12 cellular contexts compared by ENCODE assay signal in the genomic region with DNA sequence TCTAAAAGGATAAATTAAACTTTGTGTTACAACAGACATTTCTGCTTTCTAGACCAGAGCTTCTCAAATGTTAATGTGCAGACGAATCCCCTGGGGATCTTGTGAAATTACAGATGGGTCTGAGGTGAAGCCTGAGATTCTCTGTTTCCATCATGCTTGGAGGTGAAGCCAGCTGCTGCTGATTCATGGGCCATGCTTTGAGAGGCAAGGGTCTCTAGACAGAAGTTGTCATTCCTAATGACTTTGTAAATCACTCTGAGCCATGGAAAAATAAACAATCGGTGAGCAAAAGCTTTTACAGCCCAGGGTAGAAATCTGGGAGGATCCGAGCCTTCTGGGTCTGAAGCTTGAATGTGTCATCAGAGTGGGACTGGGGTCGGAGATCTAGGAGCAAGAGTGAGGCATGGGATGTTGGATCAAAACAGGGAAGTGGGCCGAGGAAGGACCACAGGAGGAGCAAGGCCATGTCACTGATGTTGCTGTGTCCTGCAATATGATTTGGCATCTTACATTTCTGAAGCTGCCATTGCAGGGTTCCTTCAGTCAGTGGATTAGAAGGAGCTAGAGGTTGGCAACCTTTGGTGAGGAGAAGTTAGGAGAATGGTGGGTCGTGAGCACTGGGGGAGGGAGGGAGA.
DNase-seq lines count a peak whose midpoint lies in the region; ATAC-seq and TF ChIP-seq lines count a peak whose summit lies in the region.
"Had no signal": no experiment of that assay in that cellular context is flagged by ENCODE, and none has a peak within 500 bp of the region (broad histone marks: within the 10 kb centered on the region; RNA-seq: fewer than 3 reads in every experiment).

No MANE protein-coding gene starts in this region.

- no peaks in the 10 kb centered on the region for H3K79me2 ChIP-seq in GM23338 (replicated peaks; ENCODE audit: insufficient read depth)
- H3K79me2 ChIP-seq in GM23248 (ENCODE audit: insufficient read depth) = no peaks in the 10 kb centered on the region

- H2AK5ac ChIP-seq in IMR-90 (ENCODE audit: low read depth, low read length) = no peak overlapping the region

- H2AFZ ChIP-seq in GM23338 (no peak overlapping the region), IMR-90 (replicated peaks; ENCODE audit: low read length, poor library complexity) (no peak overlapping the region), GM23248 (no peak overlapping the region)

- no peak overlapping the region for H3K4me2 ChIP-seq in GM23338
- no peak overlapping the region for H3K4me2 ChIP-seq in IMR-90 (ENCODE audit: low read depth, low read length)
- H3K4me2 ChIP-seq in GM23248 (ENCODE audit: unreplicated experiment) = no peak overlapping the region

- H2BK120ac ChIP-seq in IMR-90 (ENCODE audit: low read depth, low read length) = no peak overlapping the region

- H3K27ac ChIP-seq in GM23338 (ENCODE audit: low read depth) (no peak overlapping the region), IMR-90 (ENCODE audit: insufficient read depth, low read length) (no peak overlapping the region), GM23248 (no peak overlapping the region)
- H3K27ac ChIP-seq: sigmoid colon, SK-N-MC had no signal

- no peaks in the 10 kb centered on the region; the same call in 1 of the 2 replicates for H3K4me1 ChIP-seq in GM23338 (ENCODE audit: insufficient read depth)
- peaks cover 6% of the 10 kb centered on the region for H3K4me1 ChIP-seq in IMR-90 (ENCODE audit: control insufficient read depth, insufficient read depth, low read length)
- no peaks in the 10 kb centered on the region for H3K4me1 ChIP-seq in GM23248 (ENCODE audit: insufficient read depth)
- H3K4me1 ChIP-seq: sigmoid colon had no signal

- dilution Hi-C loops in IMR-90 (cut with HindIII; ENCODE audit: low sequenced_read_pairs, unreplicated experiment) = no loop called here

- peak overlapping the region in 1 of 2 experiments; percentile 38; a peak in 1 of 4 replicates for H4K8ac ChIP-seq in IMR-90 (ENCODE audit: low read depth in 2 of 2, low read length in 2 of 2)

- H3K9ac ChIP-seq in IMR-90 (ENCODE audit: low read depth, low read length) = no peak overlapping the region
- H3K9ac ChIP-seq in GM23248 = no peak overlapping the region

- H3K23ac ChIP-seq in IMR-90 (ENCODE audit: low read depth, low read length) = no peak overlapping the region

- no peak for TF ChIP-seq RAD21 in IMR-90 (IDR thresholded peaks at IDR 0.05; ENCODE audit: low read length)

- H3K4me3 Mint-ChIP-seq in GM23338 = no peak overlapping the region
- H3K4me3 Mint-ChIP-seq: activated naive CD4-positive, alpha-beta T cell treated with anti-CD3 and anti-CD28 coated beads, Interleukin-2, amount 50 U/mL, for 24 hours had no signal

- in situ Hi-C loops in IMR-90 (cut with MboI; ENCODE audit: low sequenced_read_pairs) = no loop called here
- in situ Hi-C loops in GM23248 (cut with MboI) = no loop called here

- peak overlapping the region; percentile 70 for H4K91ac ChIP-seq in IMR-90 (ENCODE audit: insufficient read depth, low read depth, low read length)

- no peak overlapping the region for H3K18ac ChIP-seq in IMR-90 (ENCODE audit: low read depth, low read length)

- H2BK5ac ChIP-seq in IMR-90 (ENCODE audit: low read depth, low read length, poor library complexity, severe bottlenecking) = no peak overlapping the region

- no peaks in the 10 kb centered on the region for H3K36me3 Mint-ChIP-seq in GM23338 (ENCODE audit: low read depth)

- ATAC-seq in GM23338 = peak; percentile 53; the same call in 2 of the 3 replicates
- ATAC-seq in IMR-90 (ENCODE audit: low read depth) = peak; percentile 70
- ATAC-seq in HG02973 (IDR thresholded peaks at IDR 0.05; ENCODE audit: unreplicated experiment) = no peak

- no peaks in the 10 kb centered on the region for H3K27me3 ChIP-seq in GM23338 (ENCODE audit: insufficient read depth)
- H3K27me3 ChIP-seq in IMR-90 (ENCODE audit: control insufficient read depth, insufficient read depth, low read length) = no peaks in the 10 kb centered on the region
- H3K27me3 ChIP-seq in GM23248 (replicated peaks; ENCODE audit: insufficient read depth) = no peaks in the 10 kb centered on the region
- H3K27me3 ChIP-seq: sigmoid colon had no signal

- H3K4me3 ChIP-seq in GM23338 = no peak overlapping the region
- no peak overlapping the region for H3K4me3 ChIP-seq in IMR-90 (ENCODE audit: insufficient read depth, low read depth, low read length)
- H3K4me3 ChIP-seq in GM23248 = no peak overlapping the region
- H3K4me3 ChIP-seq: sigmoid colon, SK-N-MC had no signal

- no peak overlapping the region for H3K4ac ChIP-seq in IMR-90 (ENCODE audit: low read depth, low read length)

- intact Hi-C loops in IMR-90 (cut with micrococcal nuclease) = no loop called here

- no peaks in the 10 kb centered on the region for H3K9me3 Mint-ChIP-seq in GM23338
- H3K9me3 Mint-ChIP-seq: activated naive CD4-positive, alpha-beta T cell treated with anti-CD3 and anti-CD28 coated beads, Interleukin-2, amount 50 U/mL, for 24 hours had no signal

- H3K79me1 ChIP-seq in IMR-90 (ENCODE audit: low read depth in 1 of 2, low read length in 2 of 2) = no peaks in the 10 kb centered on the region

- H3K27me3 Mint-ChIP-seq in GM23338 (ENCODE audit: insufficient read depth, low read depth, poor library complexity) = no peaks in the 10 kb centered on the region
- H3K27me3 Mint-ChIP-seq: activated naive CD4-positive, alpha-beta T cell treated with anti-CD3 and anti-CD28 coated beads, Interleukin-2, amount 50 U/mL, for 24 hours had no signal

- H2AK9ac ChIP-seq in IMR-90 (replicated peaks; ENCODE audit: low read depth, low read length, poor library complexity) = no peak overlapping the region

- TF ChIP-seq CTCF in GM23338 (conservative IDR thresholded peaks at IDR 0.05; ENCODE audit: low read depth in 2 of 2) = no peak
- TF ChIP-seq CTCF in IMR-90 (conservative IDR thresholded peaks at IDR 0.05; ENCODE audit: low read depth, low read length) = no peak

- WGBS in IMR-90 (ENCODE audit: extremely low coverage in 2 of 2, insufficient read length in 1 of 2), 2 experiments = 50% methylated on average over 2 of the region's 6 CpGs; no CpG with 5 or more reads in 1 of the 2 experiments
- WGBS in GM23248 (ENCODE audit: low coverage in 1 of 2, low lambda C conversion rate in 2 of 2, missing lambda C conversion rate in 2 of 2), 2 experiments = 84% methylated on average over 6 of the region's 6 CpGs

- TF ChIP-seq POLR2A in IMR-90 (IDR thresholded peaks at IDR 0.05; ENCODE audit: low read depth, low read length) = no peak

- H3K9me3 ChIP-seq in IMR-90 (ENCODE audit: control insufficient read depth, insufficient read depth, low read length) (no peaks in the 10 kb centered on the region), GM23248 (ENCODE audit: low read depth) (no peaks in the 10 kb centered on the region)
- H3K9me3 ChIP-seq: sigmoid colon had no signal

- no TSS peak for BruUV-seq in IMR-90 (replicated peaks; lab: Mats Ljungman, UMichigan)

- no peaks in the 10 kb centered on the region; the same call in 1 of the 2 replicates for H4K20me1 ChIP-seq in GM23338 (replicated peaks; ENCODE audit: insufficient read depth)
- H4K20me1 ChIP-seq in IMR-90 (ENCODE audit: insufficient read depth, low read length) = no peaks in the 10 kb centered on the region
- no peaks in the 10 kb centered on the region for H4K20me1 ChIP-seq in GM23248 (ENCODE audit: insufficient read depth)

- H3K56ac ChIP-seq in IMR-90 (ENCODE audit: extremely low read depth, insufficient read depth, low read length) = no peak overlapping the region

- peaks cover 9% of the 10 kb centered on the region for H3K4me1 Mint-ChIP-seq in GM23338
- H3K4me1 Mint-ChIP-seq: activated naive CD4-positive, alpha-beta T cell treated with anti-CD3 and anti-CD28 coated beads, Interleukin-2, amount 50 U/mL, for 24 hours had no signal

- no peaks in the 10 kb centered on the region for H3F3A ChIP-seq in GM23338 (replicated peaks; ENCODE audit: low read depth)
- H3F3A ChIP-seq in GM23248 (ENCODE audit: insufficient read depth) = no peaks in the 10 kb centered on the region

- no peak overlapping the region for H3K14ac ChIP-seq in IMR-90 (replicated peaks; ENCODE audit: low read depth, low read length)

- no peaks in the 10 kb centered on the region for H3K9me2 ChIP-seq in GM23338 (ENCODE audit: insufficient read depth)
- no peaks in the 10 kb centered on the region for H3K9me2 ChIP-seq in GM23248 (ENCODE audit: insufficient read depth)

- CTCF ChIA-PET in IMR-90 (lab: Yijun Ruan, JAX) = no interaction called here

- no peak overlapping the region for H2BK15ac ChIP-seq in IMR-90 (ENCODE audit: low read depth, low read length)

- POLR2A ChIA-PET in IMR-90 (lab: Charles Lee; ENCODE audit: unreplicated experiment) = interaction anchor here (0.6 kb wide), 1 partner anchor 12 kb away, joined by 5 read pairs; no protein-coding TSS in a partner anchor

- no peak overlapping the region for H2BK20ac ChIP-seq in IMR-90 (ENCODE audit: low read depth, low read length)

- H3K27ac Mint-ChIP-seq in GM23338 = peak overlapping the region; percentile 20; the same call in 1 of the 2 replicates
- H3K27ac Mint-ChIP-seq: activated naive CD4-positive, alpha-beta T cell treated with anti-CD3 and anti-CD28 coated beads, Interleukin-2, amount 50 U/mL, for 24 hours had no signal

- peaks cover 6% of the 10 kb centered on the region; the same call in 1 of the 2 replicates for H3K9me1 ChIP-seq in IMR-90 (ENCODE audit: insufficient read depth, low read length)

- peak; percentile 66 for DNase-seq in Daoy (ENCODE audit: low read depth)
- no peak for DNase-seq in GM23338 (ENCODE audit: low spot score)
- peak; percentile 88 for DNase-seq in IMR-90
- peak; percentile 55 for DNase-seq in fibroblast of peridontal ligament (ENCODE audit: extremely low read depth)
- DNase-seq in NCI-H2227 (lab: John Stamatoyannopoulos, UW; ENCODE audit: unreplicated experiment) = no peak
- no peak for DNase-seq in activated gamma-delta T cell (lab: John Stamatoyannopoulos, UW)
- DNase-seq in GM23248 = no peak
- DNase-seq: AML-193, sigmoid colon had no signal

- H3K36me3 ChIP-seq in GM23338 (ENCODE audit: insufficient read depth) (no peaks in the 10 kb centered on the region), IMR-90 (ENCODE audit: control insufficient read depth, insufficient read depth, low read length) (0 out of 2 replicates have a peak, but pooled peaks cover 1% of the 10 kb centered on the region), GM23248 (ENCODE audit: low read depth) (no peaks in the 10 kb centered on the region)

- no peak overlapping the region for H4K5ac ChIP-seq in IMR-90 (ENCODE audit: low read depth, low read length)

TF ChIP-seq in GM23338, 12 proteins besides CTCF, POLR2A, EP300 and RAD21 (continues in another document):
- no peak for TF ChIP-seq NANOG (IDR thresholded peaks at IDR 0.05; ENCODE audit: borderline replicate concordance)

TF ChIP-seq in IMR-90, 13 proteins besides CTCF, POLR2A, EP300 and RAD21:
- TF ChIP-seq FOS (IDR thresholded peaks at IDR 0.05; ENCODE audit: low read depth, low read length) = peak; percentile 39; the same call in 1 of the 2 replicates
- no peak for TF ChIP-seq MXI1 (IDR thresholded peaks at IDR 0.05; ENCODE audit: borderline replicate concordance, low read depth, low read length)
- TF ChIP-seq CEBPB (IDR thresholded peaks at IDR 0.05; ENCODE audit: low read depth, low read length) = peak; percentile 66
- TF ChIP-seq RFX5 (IDR thresholded peaks at IDR 0.05; ENCODE audit: low read depth, low read length) = no peak
TF ChIP-seq in IMR-90: peak in this region for 2.

Comparison
In these comparisons a context has a peak if more than half of its experiments do, and no peak if none do; other contexts are left out.
1. DNase-seq: peak in Daoy (single experiment), IMR-90 (single experiment) and fibroblast of peridontal ligament (single experiment); none in GM23338 (single experiment), NCI-H2227 (single experiment), activated gamma-delta T cell (single experiment) and GM23248 (single experiment).